8 cellular contexts compared by ENCODE assay signal in genomic region chr3:15064835-15065549, GRCh38. TPM values are rescaled to one million over a fixed set of nuclear protein-coding genes. Genes with fewer than 3 reads are reported as not detected.
DNase-seq lines count a peak whose midpoint lies in the region; ATAC-seq, FAIRE-seq and TF ChIP-seq lines count a peak whose summit lies in the region.

Gene MRPS25 (minus strand): TSS chr3:15065315. CDS start chr3:15065194, 121 bp downstream.

- no peak for TF ChIP-seq CTCF in tibial nerve (IDR thresholded peaks at IDR 0.05)

- H3K9me3 ChIP-seq in trophoblast cell (ENCODE audit: insufficient read depth, low read depth, low read length) (peaks cover 3% of the 10 kb centered on the region), tibial nerve (no peaks in the 10 kb centered on the region)

- DNase-seq in GM12891 (ENCODE audit: insufficient read length, low spot score): peak; percentile 95
- DNase-seq in NCI-H1417 treated with DMSO at 0.1 percent for 48 hours (lab: John Stamatoyannopoulos, UW): peak; percentile 40
- peak; percentile 89 for DNase-seq in SW480 (ENCODE audit: low spot score)
- peak; percentile 90 for DNase-seq in activated naive CD8-positive, alpha-beta T cell treated with anti-CD3 and anti-CD28 coated beads, Interleukin-2, amount 50 U/mL, for 24 hours
- peak; percentile 97 for DNase-seq in cardiac septum (ENCODE audit: low spot score)
- peak; percentile 97 for DNase-seq in trophoblast cell
- peak; percentile 74 to 82 for DNase-seq in tibial nerve (ENCODE audit: low spot score in 2 of 2)

- H3K14ac ChIP-seq in trophoblast cell (ENCODE audit: low read length): peak within 1 kb of the TSS; percentile 67

- H3K4me3 ChIP-seq in trophoblast cell (ENCODE audit: low read depth, low read length) (peak within 1 kb of the TSS; percentile 88), tibial nerve (peak within 1 kb of the TSS; percentile 64 to 91 (median 78))

- peak within 1 kb of the TSS; percentile 90 for H3K4me2 ChIP-seq in trophoblast cell (ENCODE audit: low read length)

- no peaks in the 10 kb centered on the region for H3K27me3 Mint-ChIP-seq in activated naive CD8-positive, alpha-beta T cell treated with anti-CD3 and anti-CD28 coated beads, Interleukin-2, amount 50 U/mL, for 24 hours

- H3K9ac ChIP-seq in trophoblast cell (ENCODE audit: low read length): peak within 1 kb of the TSS; percentile 80

- H3K27ac ChIP-seq in trophoblast cell (ENCODE audit: low read depth, low read length) (no peak within 1 kb of the TSS), tibial nerve (peak within 1 kb of the TSS; percentile 44 to 84 (median 74))

- peak; percentile 95 for FAIRE-seq in GM12891 (lab: Jason Lieb, UNC)

- H3K36me3 ChIP-seq in trophoblast cell (ENCODE audit: control insufficient read depth in 1 of 2, insufficient read depth in 2 of 2, low read length in 2 of 2) (peaks cover 0 to 2% of the 10 kb centered on the region in 2 experiments), tibial nerve (peaks cover 0 to 6% (median 0%) of the 10 kb centered on the region in 3 donors)

- peak within 1 kb of the TSS; percentile 78 for H4K8ac ChIP-seq in trophoblast cell (ENCODE audit: low read depth, low read length)

- H3K4me1 Mint-ChIP-seq in activated naive CD8-positive, alpha-beta T cell treated with anti-CD3 and anti-CD28 coated beads, Interleukin-2, amount 50 U/mL, for 24 hours: peaks cover 22% of the 10 kb centered on the region

- peak within 1 kb of the TSS; percentile 85 for H2AFZ ChIP-seq in trophoblast cell (ENCODE audit: insufficient read depth, low read length, poor library complexity)

- peak within 1 kb of the TSS; percentile 24 for H3K18ac ChIP-seq in trophoblast cell (ENCODE audit: low read length)

- peak within 1 kb of the TSS; percentile 9 for H2BK120ac ChIP-seq in trophoblast cell (ENCODE audit: insufficient read depth, low read length, poor library complexity)

- H3K23ac ChIP-seq in trophoblast cell (ENCODE audit: low read length): no peak within 1 kb of the TSS

- H3K4me1 ChIP-seq in trophoblast cell (ENCODE audit: control insufficient read depth in 1 of 2, insufficient read depth in 2 of 2, low read length in 2 of 2) (peaks cover 7 to 10% of the 10 kb centered on the region in 2 experiments), tibial nerve (peaks cover 0 to 16% (median 14%) of the 10 kb centered on the region in 4 donors)

- H3K27ac Mint-ChIP-seq in activated naive CD8-positive, alpha-beta T cell treated with anti-CD3 and anti-CD28 coated beads, Interleukin-2, amount 50 U/mL, for 24 hours: peak within 1 kb of the TSS; percentile 97

- peak; percentile 76 to 96 for TF ChIP-seq EP300 in tibial nerve (IDR thresholded peaks at IDR 0.05)

- peak; percentile 95 for TF ChIP-seq POLR2A in GM12891 (IDR thresholded peaks at IDR 0.05; ENCODE audit: low read depth, low read length)
- TF ChIP-seq POLR2A in tibial nerve (IDR thresholded peaks at IDR 0.05): peak; percentile 60 to 84

- peak within 1 kb of the TSS; percentile 1 for H2AK5ac ChIP-seq in trophoblast cell (ENCODE audit: low read length)

- H3K27me3 ChIP-seq in trophoblast cell (ENCODE audit: insufficient read depth, low read length): no peaks in the 10 kb centered on the region
- H3K27me3 ChIP-seq in tibial nerve: no peaks in the 10 kb centered on the region

- H3K4me3 Mint-ChIP-seq in activated naive CD8-positive, alpha-beta T cell treated with anti-CD3 and anti-CD28 coated beads, Interleukin-2, amount 50 U/mL, for 24 hours: peak within 1 kb of the TSS; percentile 94

- no peak within 1 kb of the TSS for H2BK12ac ChIP-seq in trophoblast cell (ENCODE audit: low read length)

- peak; percentile 98 for ATAC-seq in HG02798 (IDR thresholded peaks at IDR 0.05; ENCODE audit: poor library complexity, unreplicated experiment)
- peak; percentile 98 for ATAC-seq in activated naive CD8-positive, alpha-beta T cell treated with anti-CD3 and anti-CD28 coated beads, Interleukin-2, amount 50 U/mL, for 24 hours

- H3K36me3 Mint-ChIP-seq in activated naive CD8-positive, alpha-beta T cell treated with anti-CD3 and anti-CD28 coated beads, Interleukin-2, amount 50 U/mL, for 24 hours (ENCODE audit: low read depth): peaks cover 12% of the 10 kb centered on the region

- peak within 1 kb of the TSS; percentile 43 for H4K12ac ChIP-seq in trophoblast cell (ENCODE audit: low read depth, low read length)

- H4K91ac ChIP-seq in trophoblast cell (ENCODE audit: low read depth, low read length): peak within 1 kb of the TSS; percentile 57

- peaks cover 10% of the 10 kb centered on the region for H3K79me2 ChIP-seq in trophoblast cell (ENCODE audit: control insufficient read depth, insufficient read depth, low read length, poor library complexity)

- WGBS in trophoblast cell (ENCODE audit: extremely low coverage, insufficient coverage, insufficient read length): no CpG with 5 or more reads among the region's 69 CpGs
- 1 to 2% methylated on average over 17 to 37 of the region's 69 CpGs for WGBS in tibial nerve, 2 donors

- intact Hi-C loops in cardiac septum (cut with DNase I): loop anchor here (1.0 to 2.0 kb wide), 2 partner anchors 34 to 118 kb away; partner anchors contain the start of genes NR2C2 and RBSN

- H3K4ac ChIP-seq in trophoblast cell (ENCODE audit: low read depth, low read length): peak within 1 kb of the TSS; percentile 25

- H2BK5ac ChIP-seq in trophoblast cell (ENCODE audit: low read depth, low read length, poor library complexity): peak within 1 kb of the TSS; percentile 5

- H3K9me3 Mint-ChIP-seq in activated naive CD8-positive, alpha-beta T cell treated with anti-CD3 and anti-CD28 coated beads, Interleukin-2, amount 50 U/mL, for 24 hours: no peaks in the 10 kb centered on the region

- H3K79me1 ChIP-seq in trophoblast cell (ENCODE audit: low read length): peaks cover 5% of the 10 kb centered on the region

TF ChIP-seq in GM12891, 5 proteins besides CTCF, POLR2A, EP300 and RAD21:
- TF ChIP-seq SPI1 (IDR thresholded peaks at IDR 0.05; ENCODE audit: low read depth, low read length) (peak; percentile 43), POU2F2 (IDR thresholded peaks at IDR 0.05; ENCODE audit: low read depth, low read length) (peak; percentile 84; the same call in 1 of the 2 replicates), PAX5 (IDR thresholded peaks at IDR 0.05; ENCODE audit: insufficient read depth, low read length, severe bottlenecking) (no peak), TAF1 (IDR thresholded peaks at IDR 0.05; ENCODE audit: low read depth, low read length) (peak; percentile 79), POLR2AphosphoS5 (IDR thresholded peaks at IDR 0.05; ENCODE audit: low read depth, low read length) (peak; percentile 96)

RNA-seq across cellular contexts. Expression of gene MRPS25, which starts in this region (rescaled TPM):
- polyA plus RNA-seq in GM12891 (2012; ENCODE audit: low read depth, missing spikeins): 55.5 TPM
- 77.7 TPM for total RNA-seq in cardiac septum
- 15.4 and 16.5 TPM in 2 replicates for polyA plus RNA-seq in trophoblast cell (2013)
- total RNA-seq in tibial nerve: 10 to 100 TPM; 22.7 to 45.6 (median 30.7) TPM

Comparison
In these comparisons a context has a peak if more than half of its experiments do, and no peak if none do; other contexts are left out.
1. DNase-seq: peak in every context shown above with its lines; median percentile 97 in cardiac septum; 97 in trophoblast cell; 95 in GM12891; 90 in activated naive CD8-positive, alpha-beta T cell treated with anti-CD3 and anti-CD28 coated beads, Interleukin-2, amount 50 U/mL, for 24 hours; 89 in SW480; 78 in tibial nerve; 40 in NCI-H1417 treated with DMSO at 0.1 percent for 48 hours.